Comparison of ENCODE assay signal across 8 cellular contexts in the genomic region with DNA sequence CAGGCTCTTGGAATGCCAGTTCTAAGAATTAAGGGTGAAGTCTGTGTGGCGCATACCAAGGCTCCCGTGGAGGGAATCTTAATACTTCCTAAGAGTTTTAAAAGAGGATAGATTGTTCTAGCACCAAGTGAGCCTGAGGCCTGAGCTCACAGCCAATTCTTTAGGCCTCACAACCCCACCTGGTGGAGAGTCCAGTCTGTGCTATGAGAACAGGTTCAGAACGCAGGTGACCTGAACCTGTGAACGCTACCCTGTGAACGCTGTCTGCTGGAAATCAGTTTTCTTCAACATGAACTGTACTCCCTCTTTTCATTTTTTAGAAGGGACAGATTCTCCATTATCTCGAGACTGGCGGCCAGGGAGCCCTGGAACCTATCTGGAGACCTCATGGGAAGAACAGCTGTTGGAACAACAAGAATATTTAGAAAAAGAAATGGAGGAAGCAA. TPM values are rescaled to one million over a fixed set of nuclear protein-coding genes. Genes with fewer than 3 reads are reported as not detected.
DNase-seq lines count a peak whose midpoint lies in the region; ATAC-seq and TF ChIP-seq lines count a peak whose summit lies in the region.

No MANE protein-coding gene starts in this region.

- peak; percentile 71 for ATAC-seq in GM18502 (IDR thresholded peaks at IDR 0.05; ENCODE audit: poor library complexity, unreplicated experiment)
- ATAC-seq in HG03025 (IDR thresholded peaks at IDR 0.05; ENCODE audit: low FRiP score, unreplicated experiment): no peak

- TF ChIP-seq CTCF in AG04450 (IDR thresholded peaks at IDR 0.05; ENCODE audit: low read depth, low read length) (peak; percentile 65), liver (IDR thresholded peaks at IDR 0.05; ENCODE audit: low read depth, low read length, missing input control) (peak; percentile 83)

- WGBS in liver: 21% methylated on average over 7 of the region's 7 CpGs

- no peaks in the 10 kb centered on the region for H3K27me3 ChIP-seq in AG04450 (ENCODE audit: control insufficient read depth, insufficient read depth, low read length)
- H3K27me3 ChIP-seq in liver (ENCODE audit: control insufficient read depth in 4 of 4, insufficient read depth in 4 of 4, low read length in 3 of 4): no peaks in the 10 kb centered on the region

- H3K4me1 ChIP-seq in liver (ENCODE audit: control insufficient read depth in 4 of 4, insufficient read depth in 4 of 4, low read length in 3 of 4): peaks cover 6 to 24% (median 16%) of the 10 kb centered on the region in 4 donors

- DNase-seq in AG04450 (ENCODE audit: low read depth, low spot score) (no peak), Kasumi-1 (lab: John Stamatoyannopoulos, UW) (peak; percentile 28 to 46), cerebellum (ENCODE audit: low spot score) (peak; percentile 73)
- peak; percentile 30 for DNase-seq in activated CD4-positive, CD25-positive, alpha-beta regulatory T cell treated with anti-CD3 and anti-CD28 coated beads, Interleukin-2, amount 50 U/mL, for 16 hours (ENCODE audit: low read depth, low spot score)
- peak; percentile 25 for DNase-seq in stimulated activated CD8-positive, alpha-beta memory T cell treated with anti-CD3 and anti-CD28 coated beads, Interleukin-12 subunit alpha, Interleukin-12 subunit beta, amount 100 ng/mL, for 1 hour (ENCODE audit: low read depth)

- H3K9ac ChIP-seq in liver (ENCODE audit: low read depth in 1 of 2, low read length in 2 of 2): peak overlapping the region; percentile 75 to 97

- H3K36me3 ChIP-seq in liver (ENCODE audit: control insufficient read depth in 4 of 4, insufficient read depth in 3 of 4, low read depth in 1 of 4, low read length in 3 of 4): peaks cover 0 to 5% (median 1%) of the 10 kb centered on the region in 4 donors

- no peak overlapping the region for H3K4me3 ChIP-seq in AG04450 (ENCODE audit: low read depth, low read length)
- H3K4me3 ChIP-seq in liver (ENCODE audit: low read depth in 1 of 3, low read length in 3 of 3): peak overlapping the region; percentile 30 to 78 (median 52)

- H3K27ac ChIP-seq in AG04450 (ENCODE audit: low read depth, low read length): no peak overlapping the region
- peak overlapping the region; percentile 84 to 97 for H3K27ac ChIP-seq in liver (ENCODE audit: low read depth in 1 of 2, low read length in 2 of 2)

- H3K9me3 ChIP-seq in AG04450 (ENCODE audit: control insufficient read depth, insufficient read depth, low read length) (no peaks in the 10 kb centered on the region), liver (ENCODE audit: control insufficient read depth in 4 of 4, low read length in 3 of 4) (no peaks in the 10 kb centered on the region)

- TF ChIP-seq RAD21 in liver (IDR thresholded peaks at IDR 0.05): peak; percentile 89 to 91

- POLR2A ChIA-PET in AG04450 (lab: Yijun Ruan, JAX): no interaction called here

- CTCF ChIA-PET in AG04450 (lab: Charles Lee): interaction anchor here (0.7 to 4.4 kb wide), 14 partner anchors 8 to 130 kb away, joined by 3 to 42 read pairs (median 4); no protein-coding TSS in a partner anchor

TF ChIP-seq in liver, 16 proteins besides CTCF, POLR2A, EP300 and RAD21:
- no peak for TF ChIP-seq FOXA1 (IDR thresholded peaks at IDR 0.05)
- TF ChIP-seq, protein P1, sequence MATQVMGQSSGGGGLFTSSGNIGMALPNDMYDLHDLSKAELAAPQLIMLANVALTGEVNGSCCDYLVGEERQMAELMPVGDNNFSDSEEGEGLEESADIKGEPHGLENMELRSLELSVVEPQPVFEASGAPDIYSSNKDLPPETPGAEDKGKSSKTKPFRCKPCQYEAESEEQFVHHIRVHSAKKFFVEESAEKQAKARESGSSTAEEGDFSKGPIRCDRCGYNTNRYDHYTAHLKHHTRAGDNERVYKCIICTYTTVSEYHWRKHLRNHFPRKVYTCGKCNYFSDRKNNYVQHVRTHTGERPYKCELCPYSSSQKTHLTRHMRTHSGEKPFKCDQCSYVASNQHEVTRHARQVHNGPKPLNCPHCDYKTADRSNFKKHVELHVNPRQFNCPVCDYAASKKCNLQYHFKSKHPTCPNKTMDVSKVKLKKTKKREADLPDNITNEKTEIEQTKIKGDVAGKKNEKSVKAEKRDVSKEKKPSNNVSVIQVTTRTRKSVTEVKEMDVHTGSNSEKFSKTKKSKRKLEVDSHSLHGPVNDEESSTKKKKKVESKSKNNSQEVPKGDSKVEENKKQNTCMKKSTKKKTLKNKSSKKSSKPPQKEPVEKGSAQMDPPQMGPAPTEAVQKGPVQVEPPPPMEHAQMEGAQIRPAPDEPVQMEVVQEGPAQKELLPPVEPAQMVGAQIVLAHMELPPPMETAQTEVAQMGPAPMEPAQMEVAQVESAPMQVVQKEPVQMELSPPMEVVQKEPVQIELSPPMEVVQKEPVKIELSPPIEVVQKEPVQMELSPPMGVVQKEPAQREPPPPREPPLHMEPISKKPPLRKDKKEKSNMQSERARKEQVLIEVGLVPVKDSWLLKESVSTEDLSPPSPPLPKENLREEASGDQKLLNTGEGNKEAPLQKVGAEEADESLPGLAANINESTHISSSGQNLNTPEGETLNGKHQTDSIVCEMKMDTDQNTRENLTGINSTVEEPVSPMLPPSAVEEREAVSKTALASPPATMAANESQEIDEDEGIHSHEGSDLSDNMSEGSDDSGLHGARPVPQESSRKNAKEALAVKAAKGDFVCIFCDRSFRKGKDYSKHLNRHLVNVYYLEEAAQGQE (IDR thresholded peaks at IDR 0.05): peak; percentile 89
- peak; percentile 42 to 54 for TF ChIP-seq RXRA (IDR thresholded peaks at IDR 0.05)
- TF ChIP-seq ATF3 (IDR thresholded peaks at IDR 0.05): no peak
- TF ChIP-seq NR2F2 (IDR thresholded peaks at IDR 0.05): no peak
- TF ChIP-seq YY1 (IDR thresholded peaks at IDR 0.05): peak; percentile 87
- peak; percentile 6 for TF ChIP-seq SP1 (IDR thresholded peaks at IDR 0.05)
- TF ChIP-seq HNF4A (conservative IDR thresholded peaks at IDR 0.05): peak; percentile 28 to 48
- TF ChIP-seq TAF1 (conservative IDR thresholded peaks at IDR 0.05): peak; percentile 26

RNA-seq across cellular contexts. Expression of gene DLAT, which starts 43.2 kb away (rescaled TPM):
- polyA plus RNA-seq in AG04450 (2011; rRNA removed): 26.6 and 34.8 TPM in 2 replicates
- polyA minus RNA-seq in AG04450 (2011; rRNA and poly(A)+ RNA removed): 19.7 and 27.3 TPM in 2 replicates
- total RNA-seq in cerebellum: 34.8 TPM
- total RNA-seq in liver: 10 to 100 TPM; 15.6 to 16.3 TPM
- 10 to 100 TPM in 1 of 2 donors, 1 to 10 TPM in 1; 8.8 to 10.8 TPM for polyA plus RNA-seq in liver

RNA-seq across cellular contexts. Expression of gene DIXDC1, which starts 44.9 kb away (rescaled TPM):
- polyA plus RNA-seq in AG04450 (2011; rRNA removed): 10.5 and 11.5 TPM in 2 replicates
- polyA minus RNA-seq in AG04450 (2011; rRNA and poly(A)+ RNA removed): 15.9 and 18.9 TPM in 2 replicates
- 45.7 TPM for total RNA-seq in cerebellum
- total RNA-seq in liver: 10 to 100 TPM in 1 of 2 donors, 1 to 10 TPM in 1; 7.3 to 12.5 TPM
- polyA plus RNA-seq in liver: 1 to 10 TPM; 2.8 to 4.1 TPM
